In the genomic region with DNA sequence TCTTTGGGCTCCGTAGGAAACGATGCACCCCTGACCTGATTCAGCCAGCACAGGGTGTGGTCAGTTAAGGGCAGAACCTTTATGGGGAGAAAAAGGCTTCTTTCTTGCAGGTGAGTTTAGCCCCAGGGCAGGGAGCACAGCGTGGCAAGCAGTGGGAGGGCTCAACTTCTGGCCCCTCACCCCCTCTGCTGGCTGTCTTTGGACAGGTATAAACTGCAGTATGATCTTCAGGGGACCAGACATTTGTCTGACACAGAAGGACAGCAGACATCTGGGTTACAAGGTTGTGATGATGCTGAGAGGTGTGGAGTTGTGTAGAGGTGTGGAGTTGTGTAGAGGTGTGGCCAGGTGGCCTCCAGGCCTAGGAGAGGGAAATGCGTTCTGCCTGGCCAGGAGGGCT, we compare ENCODE assay signal across 2 cellular contexts.
TF ChIP-seq lines count a peak whose summit lies in the region.

No MANE protein-coding gene starts in this region.

TF ChIP-seq in SK-N-SH, 30 proteins besides CTCF, POLR2A, EP300 and RAD21:
- TF ChIP-seq, protein P1, sequence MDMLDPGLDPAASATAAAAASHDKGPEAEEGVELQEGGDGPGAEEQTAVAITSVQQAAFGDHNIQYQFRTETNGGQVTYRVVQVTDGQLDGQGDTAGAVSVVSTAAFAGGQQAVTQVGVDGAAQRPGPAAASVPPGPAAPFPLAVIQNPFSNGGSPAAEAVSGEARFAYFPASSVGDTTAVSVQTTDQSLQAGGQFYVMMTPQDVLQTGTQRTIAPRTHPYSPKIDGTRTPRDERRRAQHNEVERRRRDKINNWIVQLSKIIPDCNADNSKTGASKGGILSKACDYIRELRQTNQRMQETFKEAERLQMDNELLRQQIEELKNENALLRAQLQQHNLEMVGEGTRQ (IDR thresholded peaks at IDR 0.05; ENCODE audit: borderline replicate concordance, low read depth, low read length) = no peak
- TF ChIP-seq FOXM1 (IDR thresholded peaks at IDR 0.05; ENCODE audit: low read depth) (no peak), SMC3 (IDR thresholded peaks at IDR 0.05; ENCODE audit: low read depth, low read length) (peak; percentile 28; the same call in 1 of the 2 replicates), TAF1 (IDR thresholded peaks at IDR 0.05; ENCODE audit: borderline replicate concordance, low read depth, low read length) (no peak), MXI1 (IDR thresholded peaks at IDR 0.05; ENCODE audit: low read depth, low read length) (no peak)

TF ChIP-seq in SK-N-SH treated with all-trans-retinoic acid at 6 μM for 48 hours, 23 proteins besides CTCF, POLR2A, EP300 and RAD21:
- TF ChIP-seq, protein P2, sequence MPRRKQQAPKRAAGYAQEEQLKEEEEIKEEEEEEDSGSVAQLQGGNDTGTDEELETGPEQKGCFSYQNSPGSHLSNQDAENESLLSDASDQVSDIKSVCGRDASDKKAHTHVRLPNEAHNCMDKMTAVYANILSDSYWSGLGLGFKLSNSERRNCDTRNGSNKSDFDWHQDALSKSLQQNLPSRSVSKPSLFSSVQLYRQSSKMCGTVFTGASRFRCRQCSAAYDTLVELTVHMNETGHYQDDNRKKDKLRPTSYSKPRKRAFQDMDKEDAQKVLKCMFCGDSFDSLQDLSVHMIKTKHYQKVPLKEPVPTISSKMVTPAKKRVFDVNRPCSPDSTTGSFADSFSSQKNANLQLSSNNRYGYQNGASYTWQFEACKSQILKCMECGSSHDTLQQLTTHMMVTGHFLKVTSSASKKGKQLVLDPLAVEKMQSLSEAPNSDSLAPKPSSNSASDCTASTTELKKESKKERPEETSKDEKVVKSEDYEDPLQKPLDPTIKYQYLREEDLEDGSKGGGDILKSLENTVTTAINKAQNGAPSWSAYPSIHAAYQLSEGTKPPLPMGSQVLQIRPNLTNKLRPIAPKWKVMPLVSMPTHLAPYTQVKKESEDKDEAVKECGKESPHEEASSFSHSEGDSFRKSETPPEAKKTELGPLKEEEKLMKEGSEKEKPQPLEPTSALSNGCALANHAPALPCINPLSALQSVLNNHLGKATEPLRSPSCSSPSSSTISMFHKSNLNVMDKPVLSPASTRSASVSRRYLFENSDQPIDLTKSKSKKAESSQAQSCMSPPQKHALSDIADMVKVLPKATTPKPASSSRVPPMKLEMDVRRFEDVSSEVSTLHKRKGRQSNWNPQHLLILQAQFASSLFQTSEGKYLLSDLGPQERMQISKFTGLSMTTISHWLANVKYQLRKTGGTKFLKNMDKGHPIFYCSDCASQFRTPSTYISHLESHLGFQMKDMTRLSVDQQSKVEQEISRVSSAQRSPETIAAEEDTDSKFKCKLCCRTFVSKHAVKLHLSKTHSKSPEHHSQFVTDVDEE (CRISPR knock-in tag; IDR thresholded peaks at IDR 0.05) = no peak
- TF ChIP-seq ZNF565 (CRISPR knock-in tag; conservative IDR thresholded peaks at IDR 0.05; ENCODE audit: low read depth) (no peak), BACH2 (CRISPR knock-in tag; IDR thresholded peaks at IDR 0.05; ENCODE audit: borderline replicate concordance) (no peak), ZFP3 (CRISPR knock-in tag; IDR thresholded peaks at IDR 0.05) (no peak)
- TF ChIP-seq, protein P3, sequence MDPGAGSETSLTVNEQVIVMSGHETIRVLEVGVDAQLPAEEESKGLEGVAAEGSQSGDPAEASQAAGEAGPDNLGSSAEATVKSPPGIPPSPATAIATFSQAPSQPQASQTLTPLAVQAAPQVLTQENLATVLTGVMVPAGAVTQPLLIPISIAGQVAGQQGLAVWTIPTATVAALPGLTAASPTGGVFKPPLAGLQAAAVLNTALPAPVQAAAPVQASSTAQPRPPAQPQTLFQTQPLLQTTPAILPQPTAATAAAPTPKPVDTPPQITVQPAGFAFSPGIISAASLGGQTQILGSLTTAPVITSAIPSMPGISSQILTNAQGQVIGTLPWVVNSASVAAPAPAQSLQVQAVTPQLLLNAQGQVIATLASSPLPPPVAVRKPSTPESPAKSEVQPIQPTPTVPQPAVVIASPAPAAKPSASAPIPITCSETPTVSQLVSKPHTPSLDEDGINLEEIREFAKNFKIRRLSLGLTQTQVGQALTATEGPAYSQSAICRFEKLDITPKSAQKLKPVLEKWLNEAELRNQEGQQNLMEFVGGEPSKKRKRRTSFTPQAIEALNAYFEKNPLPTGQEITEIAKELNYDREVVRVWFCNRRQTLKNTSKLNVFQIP (CRISPR knock-in tag; IDR thresholded peaks at IDR 0.05; ENCODE audit: borderline replicate concordance, low read depth) = no peak
- TF ChIP-seq, protein P4, sequence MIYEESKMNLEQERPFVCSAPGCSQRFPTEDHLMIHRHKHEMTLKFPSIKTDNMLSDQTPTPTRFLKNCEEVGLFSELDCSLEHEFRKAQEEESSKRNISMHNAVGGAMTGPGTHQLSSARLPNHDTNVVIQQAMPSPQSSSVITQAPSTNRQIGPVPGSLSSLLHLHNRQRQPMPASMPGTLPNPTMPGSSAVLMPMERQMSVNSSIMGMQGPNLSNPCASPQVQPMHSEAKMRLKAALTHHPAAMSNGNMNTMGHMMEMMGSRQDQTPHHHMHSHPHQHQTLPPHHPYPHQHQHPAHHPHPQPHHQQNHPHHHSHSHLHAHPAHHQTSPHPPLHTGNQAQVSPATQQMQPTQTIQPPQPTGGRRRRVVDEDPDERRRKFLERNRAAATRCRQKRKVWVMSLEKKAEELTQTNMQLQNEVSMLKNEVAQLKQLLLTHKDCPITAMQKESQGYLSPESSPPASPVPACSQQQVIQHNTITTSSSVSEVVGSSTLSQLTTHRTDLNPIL (CRISPR knock-in tag; IDR thresholded peaks at IDR 0.05; ENCODE audit: low read depth) = no peak
